In the genomic region with DNA sequence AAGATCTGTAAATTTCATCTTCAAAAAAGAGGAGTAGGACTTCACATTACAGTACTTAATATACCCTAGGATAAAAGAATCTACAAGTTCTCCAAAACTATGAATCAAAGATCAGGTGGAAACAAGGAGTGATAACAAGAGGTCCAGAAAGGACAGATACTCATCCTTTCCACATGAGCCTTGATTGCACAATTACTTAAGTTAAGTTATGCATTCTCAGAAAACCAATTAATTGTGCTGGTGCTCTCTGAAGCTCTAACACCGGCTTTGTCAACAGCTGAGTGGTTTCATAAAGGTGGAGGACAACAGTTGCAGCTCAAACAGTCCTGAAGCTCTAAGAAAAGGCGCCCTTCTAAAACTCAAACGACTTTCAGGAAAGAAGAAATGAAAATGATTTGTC, we compare ENCODE assay signal across 15 cellular contexts.
DNase-seq lines count a peak whose midpoint lies in the region; ATAC-seq and TF ChIP-seq lines count a peak whose summit lies in the region.
"Had no signal": no experiment of that assay in that cellular context is flagged by ENCODE, and none has a peak within 500 bp of the region (broad histone marks: within the 10 kb centered on the region; RNA-seq: fewer than 3 reads in every experiment).

No MANE protein-coding gene starts in this region.

- peaks cover 51% of the 10 kb centered on the region for H3K4me1 Mint-ChIP-seq in GM23338

- H3K27me3 ChIP-seq in GM23338 (ENCODE audit: insufficient read depth) = no peaks in the 10 kb centered on the region
- no peaks in the 10 kb centered on the region for H3K27me3 ChIP-seq in skeletal muscle satellite cell (ENCODE audit: control insufficient read depth, insufficient read depth, low read length)
- no peaks in the 10 kb centered on the region for H3K27me3 ChIP-seq in colonic mucosa
- H3K27me3 ChIP-seq: SJCRH30 had no signal

- H3K36me3 Mint-ChIP-seq in GM23338 (ENCODE audit: low read depth) = no peaks in the 10 kb centered on the region

- intact Hi-C loops in colonic mucosa (cut with DNase I) = no loop called here

- H3K4me2 ChIP-seq in GM23338 (no peak overlapping the region), skeletal muscle satellite cell (ENCODE audit: low read length) (peak overlapping the region; percentile 63)
- H3K4me2 ChIP-seq: KMS-11 had no signal

- no peaks in the 10 kb centered on the region for H4K20me1 ChIP-seq in GM23338 (replicated peaks; ENCODE audit: insufficient read depth)

- H2AFZ ChIP-seq in GM23338 = no peak overlapping the region

- H3K9me3 ChIP-seq in SK-N-MC (ENCODE audit: low read depth, low read length) (no peaks in the 10 kb centered on the region), skeletal muscle satellite cell (replicated peaks; ENCODE audit: low read length) (no peaks in the 10 kb centered on the region), colonic mucosa (no peaks in the 10 kb centered on the region)
- H3K9me3 ChIP-seq: SJCRH30 had no signal

- H3K27ac ChIP-seq in GM23338 (ENCODE audit: low read depth) (no peak overlapping the region), SK-N-MC (peak overlapping the region; percentile 93), colonic mucosa (no peak overlapping the region)
- H3K27ac ChIP-seq: C4-2B, KMS-11, SJCRH30 had no signal

- H3K4me3 ChIP-seq in GM23338 (no peak overlapping the region), SK-N-MC (peak overlapping the region; percentile 27), skeletal muscle satellite cell (ENCODE audit: low read length) (no peak overlapping the region), colonic mucosa (no peak overlapping the region)
- H3K4me3 ChIP-seq: SJCRH30 had no signal

- no peaks in the 10 kb centered on the region for H3K36me3 ChIP-seq in GM23338 (ENCODE audit: insufficient read depth)
- no peaks in the 10 kb centered on the region for H3K36me3 ChIP-seq in SK-N-MC (ENCODE audit: insufficient read depth, low read length)
- no peaks in the 10 kb centered on the region for H3K36me3 ChIP-seq in skeletal muscle satellite cell (ENCODE audit: insufficient read depth, low read length)
- no peaks in the 10 kb centered on the region for H3K36me3 ChIP-seq in colonic mucosa
- H3K36me3 ChIP-seq: SJCRH30 had no signal

- DNase-seq in GM23338 (ENCODE audit: low spot score) = no peak
- DNase-seq in SK-N-MC (ENCODE audit: low read depth, low spot score) = no peak
- peak; percentile 4 for DNase-seq in left kidney (ENCODE audit: low read depth, low spot score)
- no peak for DNase-seq in colonic mucosa
- no peak for DNase-seq in dedifferentiated amniotic fluid mesenchymal stem cell (ENCODE audit: extremely low spot score)
- DNase-seq: DND-41, NCI-H1417, NCI-H187, NCI-H2227 treated with DMSO at 0.1 percent for 48 hours, NCI-H510A treated with DMSO at 0.1 percent for 48 hours, SJCRH30 had no signal

- no peaks in the 10 kb centered on the region for H3F3A ChIP-seq in GM23338 (replicated peaks; ENCODE audit: low read depth)

- ATAC-seq in GM23338 = no peak
- ATAC-seq in GM19452 (IDR thresholded peaks at IDR 0.05; ENCODE audit: unreplicated experiment) = no peak

- H3K79me2 ChIP-seq in GM23338 (replicated peaks; ENCODE audit: insufficient read depth) = peaks cover 4% of the 10 kb centered on the region; the same call in 1 of the 2 replicates

- H3K4me3 Mint-ChIP-seq in GM23338 = no peak overlapping the region

- peaks cover 3% of the 10 kb centered on the region for H3K27me3 Mint-ChIP-seq in GM23338 (ENCODE audit: insufficient read depth, low read depth, poor library complexity)

- TF ChIP-seq CTCF in GM23338 (conservative IDR thresholded peaks at IDR 0.05; ENCODE audit: low read depth in 2 of 2) = no peak
- TF ChIP-seq CTCF in colonic mucosa (IDR thresholded peaks at IDR 0.05) = no peak

- no peaks in the 10 kb centered on the region for H3K9me3 Mint-ChIP-seq in GM23338

- no peaks in the 10 kb centered on the region for H3K9me2 ChIP-seq in GM23338 (ENCODE audit: insufficient read depth)

- H3K9ac ChIP-seq in SK-N-MC (ENCODE audit: insufficient read length) (peak overlapping the region; percentile 52), skeletal muscle satellite cell (ENCODE audit: low read depth, low read length) (no peak overlapping the region), colonic mucosa (ENCODE audit: low read depth in 2 of 2, low read length in 2 of 2) (no peak overlapping the region)
- H3K9ac ChIP-seq: KMS-11 had no signal

- H3K27ac Mint-ChIP-seq in GM23338 = peak overlapping the region; percentile 36; the same call in 1 of the 2 replicates

- H3K4me1 ChIP-seq in GM23338 (ENCODE audit: insufficient read depth) = peaks cover 35% of the 10 kb centered on the region
- H3K4me1 ChIP-seq in skeletal muscle satellite cell (ENCODE audit: control insufficient read depth, insufficient read depth, low read length) = peaks cover 26% of the 10 kb centered on the region
- H3K4me1 ChIP-seq in colonic mucosa = no peaks in the 10 kb centered on the region

TF ChIP-seq in GM23338, 12 proteins besides CTCF, POLR2A, EP300 and RAD21 (continues in another document):
- no peak for TF ChIP-seq CREB1 (CRISPR knock-in tag; IDR thresholded peaks at IDR 0.05; ENCODE audit: low read depth)
- TF ChIP-seq EZH2phosphoT487 (IDR thresholded peaks at IDR 0.05; ENCODE audit: unreplicated experiment) = no peak
- no peak for TF ChIP-seq NANOG (IDR thresholded peaks at IDR 0.05; ENCODE audit: borderline replicate concordance)
- no peak for TF ChIP-seq ZNF331 (CRISPR knock-in tag; IDR thresholded peaks at IDR 0.05; ENCODE audit: low read depth)
- TF ChIP-seq, protein P1, sequence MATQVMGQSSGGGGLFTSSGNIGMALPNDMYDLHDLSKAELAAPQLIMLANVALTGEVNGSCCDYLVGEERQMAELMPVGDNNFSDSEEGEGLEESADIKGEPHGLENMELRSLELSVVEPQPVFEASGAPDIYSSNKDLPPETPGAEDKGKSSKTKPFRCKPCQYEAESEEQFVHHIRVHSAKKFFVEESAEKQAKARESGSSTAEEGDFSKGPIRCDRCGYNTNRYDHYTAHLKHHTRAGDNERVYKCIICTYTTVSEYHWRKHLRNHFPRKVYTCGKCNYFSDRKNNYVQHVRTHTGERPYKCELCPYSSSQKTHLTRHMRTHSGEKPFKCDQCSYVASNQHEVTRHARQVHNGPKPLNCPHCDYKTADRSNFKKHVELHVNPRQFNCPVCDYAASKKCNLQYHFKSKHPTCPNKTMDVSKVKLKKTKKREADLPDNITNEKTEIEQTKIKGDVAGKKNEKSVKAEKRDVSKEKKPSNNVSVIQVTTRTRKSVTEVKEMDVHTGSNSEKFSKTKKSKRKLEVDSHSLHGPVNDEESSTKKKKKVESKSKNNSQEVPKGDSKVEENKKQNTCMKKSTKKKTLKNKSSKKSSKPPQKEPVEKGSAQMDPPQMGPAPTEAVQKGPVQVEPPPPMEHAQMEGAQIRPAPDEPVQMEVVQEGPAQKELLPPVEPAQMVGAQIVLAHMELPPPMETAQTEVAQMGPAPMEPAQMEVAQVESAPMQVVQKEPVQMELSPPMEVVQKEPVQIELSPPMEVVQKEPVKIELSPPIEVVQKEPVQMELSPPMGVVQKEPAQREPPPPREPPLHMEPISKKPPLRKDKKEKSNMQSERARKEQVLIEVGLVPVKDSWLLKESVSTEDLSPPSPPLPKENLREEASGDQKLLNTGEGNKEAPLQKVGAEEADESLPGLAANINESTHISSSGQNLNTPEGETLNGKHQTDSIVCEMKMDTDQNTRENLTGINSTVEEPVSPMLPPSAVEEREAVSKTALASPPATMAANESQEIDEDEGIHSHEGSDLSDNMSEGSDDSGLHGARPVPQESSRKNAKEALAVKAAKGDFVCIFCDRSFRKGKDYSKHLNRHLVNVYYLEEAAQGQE (IDR thresholded peaks at IDR 0.05; ENCODE audit: unreplicated experiment) = no peak
- TF ChIP-seq JUNB (IDR thresholded peaks at IDR 0.05; ENCODE audit: unreplicated experiment) = no peak
